Comparison of ENCODE assay signal across 8 cellular contexts in genomic region chr7:98877692-98878364, GRCh38. TPM values are rescaled to one million over a fixed set of nuclear protein-coding genes. Genes with fewer than 3 reads are reported as not detected.
DNase-seq lines count a peak whose midpoint lies in the region; ATAC-seq and TF ChIP-seq lines count a peak whose summit lies in the region.

No MANE protein-coding gene starts in this region.

- H3K27ac ChIP-seq in right lobe of liver (peak overlapping the region; percentile 89 to 96 (median 95)), thyroid gland (peak overlapping the region in 2 of 3 donors; percentile 82 to 92)

- H3K9me3 ChIP-seq in right lobe of liver (no peaks in the 10 kb centered on the region), thyroid gland (no peaks in the 10 kb centered on the region)

- H3K4me1 ChIP-seq in right lobe of liver, result peaks cover 0 to 8% (median 3%) of the 10 kb centered on the region in 4 donors
- H3K4me1 ChIP-seq in thyroid gland, result peaks cover 6 to 20% of the 10 kb centered on the region in 2 donors

- no peaks in the 10 kb centered on the region for H3K27me3 ChIP-seq in right lobe of liver
- no peaks in the 10 kb centered on the region for H3K27me3 ChIP-seq in thyroid gland

- H3K4me3 Mint-ChIP-seq in activated CD4-positive, alpha-beta T cell treated with anti-CD3 and anti-CD28 coated beads, Interleukin-2, amount 10 ng/mL, durations not matched to agents 24 days and 14 days, result peak overlapping the region; percentile 62

- 47% methylated on average over 10 of the region's 18 CpGs for WGBS in right lobe of liver (ENCODE audit: insufficient coverage, low coverage, low lambda C conversion rate, missing lambda C conversion rate)
- WGBS in thyroid gland, 2 donors, result 21 to 46% methylated on average over 10 to 17 of the region's 18 CpGs

- ATAC-seq in right lobe of liver, result peak in 2 of 4 donors; percentile 1 to 8
- ATAC-seq in GM18858 (IDR thresholded peaks at IDR 0.05; ENCODE audit: unreplicated experiment), result no peak

- peaks cover 6% of the 10 kb centered on the region for H3K27me3 Mint-ChIP-seq in activated CD4-positive, alpha-beta T cell treated with anti-CD3 and anti-CD28 coated beads, Interleukin-2, amount 10 ng/mL, durations not matched to agents 24 days and 14 days

- in situ Hi-C loops in astrocyte of the cerebellum (cut with HindIII; ENCODE audit: low sequenced_read_pairs) (no loop called here), KBM-7 (cut with MboI; ENCODE audit: low pct_unique_long_range_greater_than_20kb, low sequenced_read_pairs) (no loop called here)

- H3K36me3 ChIP-seq in right lobe of liver (peaks cover 0 to 20% (median 2%) of the 10 kb centered on the region in 4 donors), thyroid gland (peaks cover 0 to 10% of the 10 kb centered on the region in 2 donors)

- H3K27ac Mint-ChIP-seq in activated CD4-positive, alpha-beta T cell treated with anti-CD3 and anti-CD28 coated beads, Interleukin-2, amount 10 ng/mL, durations not matched to agents 24 days and 14 days, result peak overlapping the region; percentile 64

- TF ChIP-seq CTCF in astrocyte of the cerebellum (IDR thresholded peaks at IDR 0.05; ENCODE audit: low read depth, low read length, missing control alignments), result no peak
- no peak for TF ChIP-seq CTCF in right lobe of liver (IDR thresholded peaks at IDR 0.05)
- no peak for TF ChIP-seq CTCF in thyroid gland (IDR thresholded peaks at IDR 0.05)

- no peaks in the 10 kb centered on the region for H3K9me3 Mint-ChIP-seq in activated CD4-positive, alpha-beta T cell treated with anti-CD3 and anti-CD28 coated beads, Interleukin-2, amount 10 ng/mL, durations not matched to agents 24 days and 14 days

- peaks cover 20% of the 10 kb centered on the region for H3K36me3 Mint-ChIP-seq in activated CD4-positive, alpha-beta T cell treated with anti-CD3 and anti-CD28 coated beads, Interleukin-2, amount 10 ng/mL, durations not matched to agents 24 days and 14 days (ENCODE audit: low read depth)

- intact Hi-C loops in activated CD4-positive, alpha-beta T cell treated with anti-CD3 and anti-CD28 coated beads, Interleukin-2, amount 10 ng/mL, durations not matched to agents 24 days and 14 days (cut with micrococcal nuclease), result loop anchor here (2.0 to 5.0 kb wide), 3 partner anchors 265 to 596 kb away; partner anchors contain the start of genes ARPC1A and BRI3
- intact Hi-C loops in right lobe of liver (cut with DNase I) (no loop called here), thyroid gland (cut with DNase I) (no loop called here)

- H3K4me3 ChIP-seq in astrocyte of the cerebellum (ENCODE audit: low read depth, low read length), result peak overlapping the region; percentile 96
- peak overlapping the region; percentile 97 to 100 (median 99) for H3K4me3 ChIP-seq in right lobe of liver
- H3K4me3 ChIP-seq in thyroid gland (replicated peaks in 1 of 3), result peak overlapping the region; percentile 77 to 99 (median 97)

- no peak for TF ChIP-seq POLR2A in right lobe of liver (IDR thresholded peaks at IDR 0.05)
- no peak for TF ChIP-seq POLR2A in thyroid gland (IDR thresholded peaks at IDR 0.05)

- no peak for DNase-seq in activated CD4-positive, alpha-beta T cell treated with anti-CD3 and anti-CD28 coated beads, Interleukin-2, amount 10 ng/mL, durations not matched to agents 24 days and 14 days
- no peak for DNase-seq in activated CD4-positive, alpha-beta T cell treated with anti-CD3 and anti-CD28 coated beads, Interleukin-2, amount 50 U/mL, for 1 hour
- no peak for DNase-seq in astrocyte of the cerebellum (ENCODE audit: low read depth)
- DNase-seq in right lobe of liver, result no peak
- DNase-seq in thyroid gland, result no peak
- no peak for DNase-seq in KBM-7
- no peak for DNase-seq in foreskin melanocyte

- H3K4me1 Mint-ChIP-seq in activated CD4-positive, alpha-beta T cell treated with anti-CD3 and anti-CD28 coated beads, Interleukin-2, amount 10 ng/mL, durations not matched to agents 24 days and 14 days, result peaks cover 24% of the 10 kb centered on the region

RNA-seq across cellular contexts. Expression of gene TRRAP, which starts 0.5 kb away (rescaled TPM):
- 62.7 and 65.1 TPM in 2 replicates for total RNA-seq in activated CD4-positive, alpha-beta T cell treated with anti-CD3 and anti-CD28 coated beads, Interleukin-2, amount 10 ng/mL, durations not matched to agents 24 days and 14 days
- total RNA-seq in right lobe of liver (10 to 100 TPM; 16.1 to 20.5 (median 18.6) TPM), thyroid gland (10 to 100 TPM; 43.5 to 72.6 (median 52.2) TPM)

RNA-seq across cellular contexts. Expression of gene TMEM130, which starts 8.0 kb away (rescaled TPM):
- 0.66 TPM in 1 of 2 replicates, not detected in the other for total RNA-seq in activated CD4-positive, alpha-beta T cell treated with anti-CD3 and anti-CD28 coated beads, Interleukin-2, amount 10 ng/mL, durations not matched to agents 24 days and 14 days
- total RNA-seq in right lobe of liver, result not detected
- under 1 TPM in 3 of 4 donors, not detected in 1; 0.22 to 0.81 (median 0.63) TPM for total RNA-seq in thyroid gland
